Comparison of ENCODE assay signal across 8 cellular contexts in genomic region chr15:76345880-76346665, GRCh38. TPM values are rescaled to one million over a fixed set of nuclear protein-coding genes. Genes with fewer than 3 reads are reported as not detected.
DNase-seq lines count a peak whose midpoint lies in the region; ATAC-seq lines count a peak whose summit lies in the region.

No MANE protein-coding gene starts in this region.

- peak; percentile 36 to 47 for ATAC-seq in naive B cell (ENCODE audit: low read depth in 2 of 2)
- ATAC-seq in GM21737 (IDR thresholded peaks at IDR 0.05; ENCODE audit: unreplicated experiment) = no peak
- no peak for ATAC-seq in GM21390 (IDR thresholded peaks at IDR 0.05; ENCODE audit: unreplicated experiment)

- H3K4me3 Mint-ChIP-seq in IgD-negative memory B cell (peak overlapping the region; percentile 41 to 89 (median 72)), naive B cell (peak overlapping the region; percentile 45 to 90 (median 68))

- H3K27ac Mint-ChIP-seq in IgD-negative memory B cell (peak overlapping the region; percentile 5 to 84 (median 47)), naive B cell (peak overlapping the region in 2 of 6 donors; percentile 1 to 75)

- DNase-seq in EL = peak; percentile 45
- DNase-seq in ecto neural progenitor cell (ENCODE audit: low spot score) = peak; percentile 65
- DNase-seq in naive B cell = no peak
- DNase-seq in central memory CD4-positive, alpha-beta T cell = no peak
- no peak for DNase-seq in NCI-H524 treated with DMSO at 0.1 percent for 48 hours (lab: John Stamatoyannopoulos, UW)

- H3K36me3 Mint-ChIP-seq in IgD-negative memory B cell = peaks cover 9% of the 10 kb centered on the region
- H3K36me3 Mint-ChIP-seq in naive B cell = peaks cover 5 to 10% of the 10 kb centered on the region in 2 donors

- H3K9me3 Mint-ChIP-seq in IgD-negative memory B cell = peaks cover 0 to 2% (median 0%) of the 10 kb centered on the region in 3 donors
- H3K9me3 Mint-ChIP-seq in naive B cell = peaks cover 0 to 6% (median 0%) of the 10 kb centered on the region in 7 donors

- H3K4me1 Mint-ChIP-seq in IgD-negative memory B cell (peaks cover 11 to 28% (median 12%) of the 10 kb centered on the region in 3 donors), naive B cell (peaks cover 20 to 35% (median 28%) of the 10 kb centered on the region in 3 donors)

- H3K27me3 Mint-ChIP-seq in IgD-negative memory B cell (peaks cover 44% of the 10 kb centered on the region), naive B cell (peaks cover 45 to 63% (median 60%) of the 10 kb centered on the region in 3 donors)

RNA-seq across cellular contexts. Expression of gene ISL2, which starts 9.5 kb away (rescaled TPM):
- polyA plus RNA-seq in IgD-negative memory B cell (0.89 TPM), naive B cell (ENCODE audit: low read depth in 6 of 6) (not detected)

RNA-seq across cellular contexts. Expression of gene ETFA, which starts 34.8 kb away (rescaled TPM):
- polyA plus RNA-seq in IgD-negative memory B cell = 107 TPM
- polyA plus RNA-seq in naive B cell (ENCODE audit: low read depth in 6 of 6) = 100 to 1,000 TPM in 4 of 6 donors, 10 to 100 TPM in 2; 88.5 to 115 (median 105) TPM

Comparison
In these comparisons a context has a peak if more than half of its experiments do, and no peak if none do; other contexts are left out.
1. DNase-seq: peak in EL (single experiment) and ecto neural progenitor cell (single experiment); none in naive B cell (single experiment), central memory CD4-positive, alpha-beta T cell (single experiment) and NCI-H524 treated with DMSO at 0.1 percent for 48 hours (single experiment).
2. ATAC-seq: peak in naive B cell (2 of 2); none in GM21737 (single experiment) and GM21390 (single experiment).